Comparison of ENCODE assay signal across 1 cellular context in genomic region chr15:52137432-52138357, GRCh38.
TF ChIP-seq lines count a peak whose summit lies in the region.

No MANE protein-coding gene starts in this region.

TF ChIP-seq in K562, 482 proteins besides CTCF, POLR2A, EP300 and RAD21 (continued from another document and continues in another):
- peak; percentile 55; the same call in 1 of the 2 replicates for TF ChIP-seq ZNF175 (CRISPR knock-in tag; IDR thresholded peaks at IDR 0.05; ENCODE audit: low read depth)
- TF ChIP-seq, protein P1, sequence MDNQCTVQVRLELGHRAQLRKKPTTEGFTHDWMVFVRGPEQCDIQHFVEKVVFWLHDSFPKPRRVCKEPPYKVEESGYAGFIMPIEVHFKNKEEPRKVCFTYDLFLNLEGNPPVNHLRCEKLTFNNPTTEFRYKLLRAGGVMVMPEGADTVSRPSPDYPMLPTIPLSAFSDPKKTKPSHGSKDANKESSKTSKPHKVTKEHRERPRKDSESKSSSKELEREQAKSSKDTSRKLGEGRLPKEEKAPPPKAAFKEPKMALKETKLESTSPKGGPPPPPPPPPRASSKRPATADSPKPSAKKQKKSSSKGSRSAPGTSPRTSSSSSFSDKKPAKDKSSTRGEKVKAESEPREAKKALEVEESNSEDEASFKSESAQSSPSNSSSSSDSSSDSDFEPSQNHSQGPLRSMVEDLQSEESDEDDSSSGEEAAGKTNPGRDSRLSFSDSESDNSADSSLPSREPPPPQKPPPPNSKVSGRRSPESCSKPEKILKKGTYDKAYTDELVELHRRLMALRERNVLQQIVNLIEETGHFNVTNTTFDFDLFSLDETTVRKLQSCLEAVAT (IDR thresholded peaks at IDR 0.05), result 0 out of 4 replicates have a peak, but pooled peaks of 1 of the 2 experiments have one; percentile 50
- no peak for TF ChIP-seq MAFK (IDR thresholded peaks at IDR 0.05; ENCODE audit: low read length)
- TF ChIP-seq ETV5 (CRISPR knock-in tag; IDR thresholded peaks at IDR 0.05; ENCODE audit: low read depth), result 0 out of 2 replicates have a peak, but pooled peaks have one; percentile 33
- TF ChIP-seq ETV1 (tag; conservative IDR thresholded peaks at IDR 0.05; ENCODE audit: low read depth), result peak; percentile 72
- peak; percentile 35; the same call in 1 of the 2 replicates for TF ChIP-seq MYNN (IDR thresholded peaks at IDR 0.05)
- no peak for TF ChIP-seq MYNN (CRISPR knock-in tag; IDR thresholded peaks at IDR 0.05)
- 0 out of 2 replicates have a peak, but pooled peaks have one; percentile 33 for TF ChIP-seq ELF4 (CRISPR knock-in tag; IDR thresholded peaks at IDR 0.05)
- no peak for TF ChIP-seq SETDB1 (IDR thresholded peaks at IDR 0.05; ENCODE audit: low read length)
- TF ChIP-seq, protein P2, sequence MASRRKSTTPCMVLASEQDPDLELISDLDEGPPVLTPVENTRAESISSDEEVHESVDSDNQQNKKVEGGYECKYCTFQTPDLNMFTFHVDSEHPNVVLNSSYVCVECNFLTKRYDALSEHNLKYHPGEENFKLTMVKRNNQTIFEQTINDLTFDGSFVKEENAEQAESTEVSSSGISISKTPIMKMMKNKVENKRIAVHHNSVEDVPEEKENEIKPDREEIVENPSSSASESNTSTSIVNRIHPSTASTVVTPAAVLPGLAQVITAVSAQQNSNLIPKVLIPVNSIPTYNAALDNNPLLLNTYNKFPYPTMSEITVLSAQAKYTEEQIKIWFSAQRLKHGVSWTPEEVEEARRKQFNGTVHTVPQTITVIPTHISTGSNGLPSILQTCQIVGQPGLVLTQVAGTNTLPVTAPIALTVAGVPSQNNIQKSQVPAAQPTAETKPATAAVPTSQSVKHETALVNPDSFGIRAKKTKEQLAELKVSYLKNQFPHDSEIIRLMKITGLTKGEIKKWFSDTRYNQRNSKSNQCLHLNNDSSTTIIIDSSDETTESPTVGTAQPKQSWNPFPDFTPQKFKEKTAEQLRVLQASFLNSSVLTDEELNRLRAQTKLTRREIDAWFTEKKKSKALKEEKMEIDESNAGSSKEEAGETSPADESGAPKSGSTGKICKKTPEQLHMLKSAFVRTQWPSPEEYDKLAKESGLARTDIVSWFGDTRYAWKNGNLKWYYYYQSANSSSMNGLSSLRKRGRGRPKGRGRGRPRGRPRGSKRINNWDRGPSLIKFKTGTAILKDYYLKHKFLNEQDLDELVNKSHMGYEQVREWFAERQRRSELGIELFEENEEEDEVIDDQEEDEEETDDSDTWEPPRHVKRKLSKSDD (conservative IDR thresholded peaks at IDR 0.05; ENCODE audit: low read length), result no peak
- TF ChIP-seq ZNF766 (CRISPR knock-in tag; conservative IDR thresholded peaks at IDR 0.05), result 0 out of 2 replicates have a peak, but pooled peaks have one; percentile 26
- no peak for TF ChIP-seq ZKSCAN1 (IDR thresholded peaks at IDR 0.05; ENCODE audit: low read depth, low read length)
- TF ChIP-seq, protein P3, sequence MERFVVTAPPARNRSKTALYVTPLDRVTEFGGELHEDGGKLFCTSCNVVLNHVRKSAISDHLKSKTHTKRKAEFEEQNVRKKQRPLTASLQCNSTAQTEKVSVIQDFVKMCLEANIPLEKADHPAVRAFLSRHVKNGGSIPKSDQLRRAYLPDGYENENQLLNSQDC (CRISPR knock-in tag; IDR thresholded peaks at IDR 0.05), result no peak
- TF ChIP-seq SMARCC2 (IDR thresholded peaks at IDR 0.05; ENCODE audit: low read depth), result peak; percentile 20; the same call in 1 of the 2 replicates
- TF ChIP-seq, protein P4, sequence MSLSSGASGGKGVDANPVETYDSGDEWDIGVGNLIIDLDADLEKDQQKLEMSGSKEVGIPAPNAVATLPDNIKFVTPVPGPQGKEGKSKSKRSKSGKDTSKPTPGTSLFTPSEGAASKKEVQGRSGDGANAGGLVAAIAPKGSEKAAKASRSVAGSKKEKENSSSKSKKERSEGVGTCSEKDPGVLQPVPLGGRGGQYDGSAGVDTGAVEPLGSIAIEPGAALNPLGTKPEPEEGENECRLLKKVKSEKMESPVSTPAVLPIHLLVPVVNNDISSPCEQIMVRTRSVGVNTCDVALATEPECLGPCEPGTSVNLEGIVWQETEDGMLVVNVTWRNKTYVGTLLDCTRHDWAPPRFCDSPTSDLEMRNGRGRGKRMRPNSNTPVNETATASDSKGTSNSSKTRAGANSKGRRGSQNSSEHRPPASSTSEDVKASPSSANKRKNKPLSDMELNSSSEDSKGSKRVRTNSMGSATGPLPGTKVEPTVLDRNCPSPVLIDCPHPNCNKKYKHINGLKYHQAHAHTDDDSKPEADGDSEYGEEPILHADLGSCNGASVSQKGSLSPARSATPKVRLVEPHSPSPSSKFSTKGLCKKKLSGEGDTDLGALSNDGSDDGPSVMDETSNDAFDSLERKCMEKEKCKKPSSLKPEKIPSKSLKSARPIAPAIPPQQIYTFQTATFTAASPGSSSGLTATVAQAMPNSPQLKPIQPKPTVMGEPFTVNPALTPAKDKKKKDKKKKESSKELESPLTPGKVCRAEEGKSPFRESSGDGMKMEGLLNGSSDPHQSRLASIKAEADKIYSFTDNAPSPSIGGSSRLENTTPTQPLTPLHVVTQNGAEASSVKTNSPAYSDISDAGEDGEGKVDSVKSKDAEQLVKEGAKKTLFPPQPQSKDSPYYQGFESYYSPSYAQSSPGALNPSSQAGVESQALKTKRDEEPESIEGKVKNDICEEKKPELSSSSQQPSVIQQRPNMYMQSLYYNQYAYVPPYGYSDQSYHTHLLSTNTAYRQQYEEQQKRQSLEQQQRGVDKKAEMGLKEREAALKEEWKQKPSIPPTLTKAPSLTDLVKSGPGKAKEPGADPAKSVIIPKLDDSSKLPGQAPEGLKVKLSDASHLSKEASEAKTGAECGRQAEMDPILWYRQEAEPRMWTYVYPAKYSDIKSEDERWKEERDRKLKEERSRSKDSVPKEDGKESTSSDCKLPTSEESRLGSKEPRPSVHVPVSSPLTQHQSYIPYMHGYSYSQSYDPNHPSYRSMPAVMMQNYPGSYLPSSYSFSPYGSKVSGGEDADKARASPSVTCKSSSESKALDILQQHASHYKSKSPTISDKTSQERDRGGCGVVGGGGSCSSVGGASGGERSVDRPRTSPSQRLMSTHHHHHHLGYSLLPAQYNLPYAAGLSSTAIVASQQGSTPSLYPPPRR (CRISPR knock-in tag; IDR thresholded peaks at IDR 0.05; ENCODE audit: borderline replicate concordance), result peak; percentile 81; the same call in 1 of the 2 replicates
- peak; percentile 82; the same call in 1 of the 2 replicates for TF ChIP-seq SMARCE1 (IDR thresholded peaks at IDR 0.05)
- TF ChIP-seq, protein P5, sequence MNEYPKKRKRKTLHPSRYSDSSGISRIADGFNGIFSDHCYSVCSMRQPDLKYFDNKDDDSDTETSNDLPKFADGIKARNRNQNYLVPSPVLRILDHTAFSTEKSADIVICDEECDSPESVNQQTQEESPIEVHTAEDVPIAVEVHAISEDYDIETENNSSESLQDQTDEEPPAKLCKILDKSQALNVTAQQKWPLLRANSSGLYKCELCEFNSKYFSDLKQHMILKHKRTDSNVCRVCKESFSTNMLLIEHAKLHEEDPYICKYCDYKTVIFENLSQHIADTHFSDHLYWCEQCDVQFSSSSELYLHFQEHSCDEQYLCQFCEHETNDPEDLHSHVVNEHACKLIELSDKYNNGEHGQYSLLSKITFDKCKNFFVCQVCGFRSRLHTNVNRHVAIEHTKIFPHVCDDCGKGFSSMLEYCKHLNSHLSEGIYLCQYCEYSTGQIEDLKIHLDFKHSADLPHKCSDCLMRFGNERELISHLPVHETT (CRISPR knock-in tag; conservative IDR thresholded peaks at IDR 0.05 in 1 of 2, IDR thresholded peaks at IDR 0.05 in 1 of 2), result 0 out of 4 replicates have a peak, but pooled peaks of 1 of the 2 experiments have one; percentile 26
- TF ChIP-seq CHD7 (IDR thresholded peaks at IDR 0.05; ENCODE audit: low read depth, low read length), result no peak
- peak; percentile 62 for TF ChIP-seq POLR2AphosphoS5 (IDR thresholded peaks at IDR 0.05; ENCODE audit: control insufficient read depth, insufficient read depth, low read depth, low read length)
- TF ChIP-seq CBFA2T2 (conservative IDR thresholded peaks at IDR 0.05), result peak; percentile 81
- TF ChIP-seq DPF2 (IDR thresholded peaks at IDR 0.05), result peak; percentile 77
- TF ChIP-seq, protein P6, sequence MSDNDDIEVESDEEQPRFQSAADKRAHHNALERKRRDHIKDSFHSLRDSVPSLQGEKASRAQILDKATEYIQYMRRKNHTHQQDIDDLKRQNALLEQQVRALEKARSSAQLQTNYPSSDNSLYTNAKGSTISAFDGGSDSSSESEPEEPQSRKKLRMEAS (CRISPR knock-in tag; IDR thresholded peaks at IDR 0.05), result peak; percentile 71
- TF ChIP-seq, protein P7, sequence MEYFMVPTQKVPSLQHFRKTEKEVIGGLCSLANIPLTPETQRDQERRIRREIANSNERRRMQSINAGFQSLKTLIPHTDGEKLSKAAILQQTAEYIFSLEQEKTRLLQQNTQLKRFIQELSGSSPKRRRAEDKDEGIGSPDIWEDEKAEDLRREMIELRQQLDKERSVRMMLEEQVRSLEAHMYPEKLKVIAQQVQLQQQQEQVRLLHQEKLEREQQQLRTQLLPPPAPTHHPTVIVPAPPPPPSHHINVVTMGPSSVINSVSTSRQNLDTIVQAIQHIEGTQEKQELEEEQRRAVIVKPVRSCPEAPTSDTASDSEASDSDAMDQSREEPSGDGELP (CRISPR knock-in tag; IDR thresholded peaks at IDR 0.05; ENCODE audit: borderline replicate concordance), result peak; percentile 88
- no peak for TF ChIP-seq PCBP1 (IDR thresholded peaks at IDR 0.05; ENCODE audit: low read depth, low read length, poor library complexity, severe bottlenecking)
- peak; percentile 54 for TF ChIP-seq JUND (IDR thresholded peaks at IDR 0.05; ENCODE audit: borderline replicate concordance, low read depth, low read length)
- peak; percentile 61; the same call in 2 of the 3 replicates for TF ChIP-seq JUND (tag; IDR thresholded peaks at IDR 0.05; ENCODE audit: borderline replicate concordance, low read depth, low read length)
- peak; percentile 51 for TF ChIP-seq NEUROD1 (IDR thresholded peaks at IDR 0.05; ENCODE audit: borderline replicate concordance, low read depth, low read length, partially characterized antibody)
- peak; percentile 90 for TF ChIP-seq ARID1B (IDR thresholded peaks at IDR 0.05)
- TF ChIP-seq HCFC1 (IDR thresholded peaks at IDR 0.05; ENCODE audit: low read depth, low read length), result no peak
